17 cellular contexts compared by ENCODE assay signal in genomic region chrX:53266175-53266574, GRCh38. TPM values are rescaled to one million over a fixed set of nuclear protein-coding genes. Genes with fewer than 3 reads are reported as not detected.
DNase-seq lines count a peak whose midpoint lies in the region; ATAC-seq and TF ChIP-seq lines count a peak whose summit lies in the region.
"Had no signal": no experiment of that assay in that cellular context is flagged by ENCODE, and none has a peak within 500 bp of the region (broad histone marks: within the 10 kb centered on the region; RNA-seq: fewer than 3 reads in every experiment).

No MANE protein-coding gene starts in this region.

- no peaks in the 10 kb centered on the region for H3K27me3 Mint-ChIP-seq in osteocyte (ENCODE audit: unreplicated experiment)
- H3K27me3 Mint-ChIP-seq in T-helper 17 cell, result no peaks in the 10 kb centered on the region

- CTCF ChIA-PET in Panc1 (lab: Charles Lee), result no interaction called here

- ATAC-seq in Panc1 (peak; percentile 18; the same call in 1 of the 2 replicates), T-helper 17 cell (no peak)
- ATAC-seq: CD8-positive, alpha-beta T cell; stimulated activated memory B cell treated with anti-CD40 and anti-IgM and Interleukin-4, amounts not matched to agents 10 μg/mL and 1 μg/mL and 100 μg/mL, for 72 hours had no signal

- DNase-seq in A172 (ENCODE audit: low spot score) (peak; percentile 13), Panc1 (ENCODE audit: low read depth, low spot score) (no peak), esophagus squamous epithelium (lab: John Stamatoyannopoulos, UW) (no peak), osteocyte (ENCODE audit: extremely low spot score, unreplicated experiment) (no peak), H7 (no peak), germinal center (ENCODE audit: low spot score) (no peak), T-helper 17 cell (no peak)
- no peak for DNase-seq in activated effector memory CD4-positive, alpha-beta T cell treated with anti-CD3 and anti-CD28 coated beads, Interleukin-2, amount 50 U/mL, for 16 hours
- DNase-seq: ACHN; activated CD4-positive, CD25-positive, alpha-beta regulatory T cell treated with anti-CD3 and anti-CD28 coated beads, Interleukin-2, amount 50 U/mL, for 72 hours; CD8-positive, alpha-beta T cell; naive B cell; NCI-H2029 treated with DMSO at 0.1 percent for 48 hours; NCI-H510A had no signal

- POLR2A ChIA-PET in Panc1 (lab: Charles Lee), result no interaction called here

- H3K27ac Mint-ChIP-seq in osteocyte (ENCODE audit: unreplicated experiment), result peak overlapping the region; percentile 85
- H3K27ac Mint-ChIP-seq in T-helper 17 cell, result no peak overlapping the region
- H3K27ac Mint-ChIP-seq: activated T-helper 2 cell treated with anti-CD3 and anti-CD28 coated beads, Interferon-gamma antibody, Interleukin-2, Interleukin-4, amounts not matched to agents 10 μg/mL and 5 μg/mL and 100 μg/mL, durations not matched to agents 14 hours and 24 hours and 36 hours; CD8-positive, alpha-beta T cell; naive B cell; stimulated activated memory B cell treated with anti-CD40 and anti-IgM and Interleukin-4, amounts not matched to agents 10 μg/mL and 1 μg/mL and 100 μg/mL, for 72 hours had no signal

- H3K4me3 ChIP-seq in Panc1 (ENCODE audit: low read depth in 2 of 2, low read length in 2 of 2) (no peak overlapping the region), esophagus squamous epithelium (no peak overlapping the region), H7 (ENCODE audit: insufficient read depth, low read depth, low read length) (no peak overlapping the region)
- H3K4me3 ChIP-seq: tibial nerve had no signal

- WGBS in esophagus squamous epithelium, 2 donors, result 44% methylated on average over 3 of the region's 5 CpGs; no CpG with 5 or more reads in 1 of the 2 donors

- no peaks in the 10 kb centered on the region for H3K9me3 Mint-ChIP-seq in osteocyte (ENCODE audit: unreplicated experiment)
- H3K9me3 Mint-ChIP-seq: activated T-helper 2 cell treated with anti-CD3 and anti-CD28 coated beads, Interferon-gamma antibody, Interleukin-2, Interleukin-4, amounts not matched to agents 10 μg/mL and 5 μg/mL and 100 μg/mL, durations not matched to agents 14 hours and 24 hours and 36 hours; CD8-positive, alpha-beta T cell; stimulated activated memory B cell treated with anti-CD40 and anti-IgM and Interleukin-4, amounts not matched to agents 10 μg/mL and 1 μg/mL and 100 μg/mL, for 72 hours had no signal

- H3K36me3 Mint-ChIP-seq in osteocyte (ENCODE audit: unreplicated experiment) (peaks cover 3% of the 10 kb centered on the region), T-helper 17 cell (ENCODE audit: low read depth) (no peaks in the 10 kb centered on the region)
- H3K36me3 Mint-ChIP-seq: CD8-positive, alpha-beta T cell; naive B cell; stimulated activated memory B cell treated with anti-CD40 and anti-IgM and Interleukin-4, amounts not matched to agents 10 μg/mL and 1 μg/mL and 100 μg/mL, for 72 hours had no signal

- no peak overlapping the region for H3K27ac ChIP-seq in Panc1 (ENCODE audit: low read length)
- H3K27ac ChIP-seq in esophagus squamous epithelium, result peak overlapping the region; percentile 23 to 65 (median 34)

- H3K4me1 ChIP-seq in Panc1 (ENCODE audit: control insufficient read depth, insufficient read depth, low read length), result peaks cover 14% of the 10 kb centered on the region
- H3K4me1 ChIP-seq in esophagus squamous epithelium, result peaks cover 4 to 54% (median 27%) of the 10 kb centered on the region in 3 donors

- TF ChIP-seq CTCF in Panc1 (IDR thresholded peaks at IDR 0.05) (no peak), esophagus squamous epithelium (IDR thresholded peaks at IDR 0.05) (no peak), osteocyte (IDR thresholded peaks at IDR 0.05) (no peak)

- H3K9me3 ChIP-seq in Panc1 (ENCODE audit: control insufficient read depth, insufficient read depth, low read depth, low read length) (no peaks in the 10 kb centered on the region), esophagus squamous epithelium (no peaks in the 10 kb centered on the region), T-helper 17 cell (ENCODE audit: control insufficient read depth, low read length, poor library complexity, severe bottlenecking) (no peaks in the 10 kb centered on the region)
- H3K9me3 ChIP-seq: tibial nerve had no signal

- H3K27me3 ChIP-seq in Panc1 (ENCODE audit: control insufficient read depth, insufficient read depth, low read length), result no peaks in the 10 kb centered on the region
- peaks cover 0 to 6% (median 0%) of the 10 kb centered on the region in 4 donors for H3K27me3 ChIP-seq in esophagus squamous epithelium
- no peaks in the 10 kb centered on the region for H3K27me3 ChIP-seq in H7 (ENCODE audit: control insufficient read depth, insufficient read depth, low read length)

- H3K4me1 Mint-ChIP-seq in osteocyte (ENCODE audit: unreplicated experiment) (peaks cover 34% of the 10 kb centered on the region), T-helper 17 cell (peaks cover 19% of the 10 kb centered on the region)

- H3K4me3 Mint-ChIP-seq in osteocyte (ENCODE audit: unreplicated experiment) (no peak overlapping the region), T-helper 17 cell (no peak overlapping the region)
- H3K4me3 Mint-ChIP-seq: CD8-positive, alpha-beta T cell; naive B cell; stimulated activated memory B cell treated with anti-CD40 and anti-IgM and Interleukin-4, amounts not matched to agents 10 μg/mL and 1 μg/mL and 100 μg/mL, for 72 hours had no signal

- BruUV-seq in Panc1 (replicated peaks; lab: Mats Ljungman, UMichigan), result no TSS peak

- H3K36me3 ChIP-seq in Panc1 (ENCODE audit: control insufficient read depth, insufficient read depth, low read length), result no peaks in the 10 kb centered on the region
- no peaks in the 10 kb centered on the region for H3K36me3 ChIP-seq in esophagus squamous epithelium
- H3K36me3 ChIP-seq in H7 (replicated peaks; ENCODE audit: control insufficient read depth, insufficient read depth, low read length), result no peaks in the 10 kb centered on the region
- H3K36me3 ChIP-seq: tibial nerve had no signal

- intact Hi-C loops in Panc1 (cut with micrococcal nuclease; ENCODE audit: unreplicated experiment) (no loop called here), esophagus squamous epithelium (cut with DNase I) (no loop called here)

- TF ChIP-seq POLR2A in esophagus squamous epithelium (IDR thresholded peaks at IDR 0.05), result no peak

- in situ Hi-C loops in Panc1 (cut with HindIII; ENCODE audit: low pct_unique_long_range_greater_than_20kb, low sequenced_read_pairs), result no loop called here

RNA-seq across cellular contexts. Expression of gene IQSEC2, which starts 15.2 kb away (rescaled TPM):
- total RNA-seq in A172 (2014; rRNA removed; shearing (Covaris generic)), result 17.2 and 21.3 TPM in 2 replicates
- 38.8 TPM for total RNA-seq in Panc1 (2021; ENCODE audit: unreplicated experiment)
- 50.7 TPM for polyA plus RNA-seq in Panc1 (2012; ENCODE audit: insufficient read length)
- 10 to 100 TPM in 3 of 4 donors, 1 to 10 TPM in 1; 6.9 to 12.7 (median 10.4) TPM for total RNA-seq in esophagus squamous epithelium
- total RNA-seq in osteocyte, result 8.1 and 8.8 TPM in 2 replicates
- 13.4 and 16.9 TPM in 2 replicates for total RNA-seq in H7 (2014; rRNA removed; shearing (Covaris generic))
- total RNA-seq in T-helper 17 cell, result 1 to 10 TPM; 1.9 TPM

RNA-seq across cellular contexts. Expression of gene KDM5C, which starts 41.2 kb away (rescaled TPM):
- total RNA-seq in A172 (2014; rRNA removed; shearing (Covaris generic)), result 41.9 and 58.7 TPM in 2 replicates
- total RNA-seq in Panc1 (2021; ENCODE audit: unreplicated experiment), result 104 TPM
- 71.8 TPM for polyA plus RNA-seq in Panc1 (2012; ENCODE audit: insufficient read length)
- 100 to 1,000 TPM in 1 of 4 donors, 10 to 100 TPM in 3; 74.2 to 108 (median 80.2) TPM for total RNA-seq in esophagus squamous epithelium
- 87.9 and 88.9 TPM in 2 replicates for total RNA-seq in osteocyte
- 68.1 and 69.3 TPM in 2 replicates for total RNA-seq in H7 (2014; rRNA removed; shearing (Covaris generic))
- total RNA-seq in T-helper 17 cell, result 100 to 1,000 TPM; 208 to 211 TPM
